ENCODE assay signal across 9 cellular contexts in genomic region chr20:32672315-32672981, GRCh38. TPM values are rescaled to one million over a fixed set of nuclear protein-coding genes. Genes with fewer than 3 reads are reported as not detected.
DNase-seq lines count a peak whose midpoint lies in the region; ATAC-seq, FAIRE-seq and TF ChIP-seq lines count a peak whose summit lies in the region.
"Had no signal": no experiment of that assay in that cellular context is flagged by ENCODE, and none has a peak within 500 bp of the region (broad histone marks: within the 10 kb centered on the region; RNA-seq: fewer than 3 reads in every experiment).

No MANE protein-coding gene starts in this region.

- H3K27me3 ChIP-seq in KMS-11 (ENCODE audit: insufficient read depth, low read depth) (no peaks in the 10 kb centered on the region), astrocyte (ENCODE audit: insufficient read depth, low read length) (no peaks in the 10 kb centered on the region), gastroesophageal sphincter (no peaks in the 10 kb centered on the region)
- H3K27me3 ChIP-seq: ovary had no signal

- no peak overlapping the region for H3K4me3 Mint-ChIP-seq in activated T-cell treated with anti-CD3 and anti-CD28 coated beads, Interleukin-2, amount 50 U/mL, for 24 hours
- no peak overlapping the region for H3K4me3 Mint-ChIP-seq in astrocyte (ENCODE audit: unreplicated experiment)

- no peaks in the 10 kb centered on the region for H3K9me3 Mint-ChIP-seq in activated T-cell treated with anti-CD3 and anti-CD28 coated beads, Interleukin-2, amount 50 U/mL, for 24 hours
- no peaks in the 10 kb centered on the region for H3K9me3 Mint-ChIP-seq in astrocyte (ENCODE audit: unreplicated experiment)

- H3K9me3 ChIP-seq in astrocyte (ENCODE audit: insufficient read depth, low read depth, low read length), result no peaks in the 10 kb centered on the region
- no peaks in the 10 kb centered on the region for H3K9me3 ChIP-seq in gastroesophageal sphincter
- H3K9me3 ChIP-seq: ovary had no signal

- no peak overlapping the region for H3K4me3 ChIP-seq in KMS-11 (IDR thresholded peaks at IDR 0.05; ENCODE audit: insufficient read depth, low read depth, low read length)
- H3K4me3 ChIP-seq in astrocyte (ENCODE audit: insufficient read depth, low read depth, low read length), result no peak overlapping the region
- H3K4me3 ChIP-seq in gastroesophageal sphincter, result no peak overlapping the region
- H3K4me3 ChIP-seq: ovary had no signal

- H2AFZ ChIP-seq in KMS-11 (ENCODE audit: low read depth) (peak overlapping the region; percentile 35), astrocyte (ENCODE audit: low read depth, low read length) (no peak overlapping the region)

- DNase-seq in activated T-cell treated with anti-CD3 and anti-CD28 coated beads, Interleukin-2, amount 50 U/mL, for 24 hours, result no peak
- DNase-seq in activated T-cell treated with anti-CD3 and anti-CD28 coated beads, Interleukin-2, amount 50 U/mL, for 1 hour, result no peak
- DNase-seq in astrocyte (ENCODE audit: low read depth) (no peak), substantia nigra (lab: John Stamatoyannopoulos, UW) (no peak), RCC 7860 (ENCODE audit: low spot score) (no peak)
- no peak for DNase-seq in stimulated activated naive CD4-positive, alpha-beta T cell (lab: John Stamatoyannopoulos, UW)
- DNase-seq: ovary had no signal

- H3K27ac ChIP-seq in KMS-11 (peak overlapping the region; percentile 97), astrocyte (ENCODE audit: low read depth, low read length) (no peak overlapping the region), substantia nigra (ENCODE audit: low read depth, low read length, poor library complexity, severe bottlenecking) (peak overlapping the region; percentile 77), gastroesophageal sphincter (no peak overlapping the region)
- H3K27ac ChIP-seq: ovary had no signal

- no peaks in the 10 kb centered on the region for H3K36me3 ChIP-seq in KMS-11 (ENCODE audit: insufficient read depth)
- H3K36me3 ChIP-seq in astrocyte (ENCODE audit: insufficient read depth, low read length), result no peaks in the 10 kb centered on the region
- H3K36me3 ChIP-seq in gastroesophageal sphincter, result no peaks in the 10 kb centered on the region
- H3K36me3 ChIP-seq: ovary had no signal

- H3K27me3 Mint-ChIP-seq in activated T-cell treated with anti-CD3 and anti-CD28 coated beads, Interleukin-2, amount 50 U/mL, for 24 hours, result no peaks in the 10 kb centered on the region
- H3K27me3 Mint-ChIP-seq in astrocyte (ENCODE audit: low read depth, unreplicated experiment), result peaks cover 9% of the 10 kb centered on the region

- H3K27ac Mint-ChIP-seq in activated T-cell treated with anti-CD3 and anti-CD28 coated beads, Interleukin-2, amount 50 U/mL, for 24 hours, result peak overlapping the region; percentile 70
- H3K27ac Mint-ChIP-seq in astrocyte (ENCODE audit: unreplicated experiment), result peak overlapping the region; percentile 85

- H3K79me2 ChIP-seq in KMS-11 (ENCODE audit: insufficient read depth, low read depth) (no peaks in the 10 kb centered on the region), astrocyte (ENCODE audit: insufficient read depth, low read length) (no peaks in the 10 kb centered on the region)

- no peak for TF ChIP-seq EP300 in gastroesophageal sphincter (IDR thresholded peaks at IDR 0.05)

- H3K9ac ChIP-seq in KMS-11 (peak overlapping the region; percentile 85), astrocyte (ENCODE audit: low read length) (no peak overlapping the region)

- H3K4me1 Mint-ChIP-seq in activated T-cell treated with anti-CD3 and anti-CD28 coated beads, Interleukin-2, amount 50 U/mL, for 24 hours (ENCODE audit: low read depth), result peaks cover 16% of the 10 kb centered on the region
- H3K4me1 Mint-ChIP-seq in astrocyte (ENCODE audit: low read depth, unreplicated experiment), result peaks cover 6% of the 10 kb centered on the region

- H3K4me1 ChIP-seq in KMS-11 (ENCODE audit: low read depth, poor library complexity, severe bottlenecking) (peaks cover 98% of the 10 kb centered on the region), astrocyte (ENCODE audit: insufficient read depth, low read length) (no peaks in the 10 kb centered on the region), gastroesophageal sphincter (no peaks in the 10 kb centered on the region)

- TF ChIP-seq POLR2A in gastroesophageal sphincter (IDR thresholded peaks at IDR 0.05), result no peak

- H3K4me2 ChIP-seq in KMS-11 (peak overlapping the region; percentile 95), astrocyte (ENCODE audit: low read length) (no peak overlapping the region)

- ATAC-seq in gastroesophageal sphincter, result no peak

- H4K20me1 ChIP-seq in KMS-11 (ENCODE audit: insufficient read depth) (no peaks in the 10 kb centered on the region), astrocyte (ENCODE audit: insufficient read depth, low read length) (no peaks in the 10 kb centered on the region)

- no peaks in the 10 kb centered on the region for H3K36me3 Mint-ChIP-seq in activated T-cell treated with anti-CD3 and anti-CD28 coated beads, Interleukin-2, amount 50 U/mL, for 24 hours (ENCODE audit: low read depth)
- H3K36me3 Mint-ChIP-seq in astrocyte (ENCODE audit: low read depth, unreplicated experiment), result no peaks in the 10 kb centered on the region

- TF ChIP-seq CTCF in KMS-11 (conservative IDR thresholded peaks at IDR 0.05; ENCODE audit: low read depth, low read length), result no peak
- TF ChIP-seq CTCF in astrocyte (IDR thresholded peaks at IDR 0.05; ENCODE audit: insufficient read depth, low read depth, low read length), result no peak
- TF ChIP-seq CTCF in gastroesophageal sphincter (IDR thresholded peaks at IDR 0.05), result no peak

- 71 to 89% methylated on average over 1 of the region's 3 CpGs for WGBS in gastroesophageal sphincter (ENCODE audit: low coverage in 1 of 2), 2 donors

- FAIRE-seq in astrocyte (lab: Jason Lieb, UNC) (no peak), RCC 7860 (lab: Jason Lieb, UNC) (no peak)

RNA-seq across cellular contexts. Expression of gene C20orf203, which starts 1.3 kb away (rescaled TPM):
- total RNA-seq in astrocyte (not detected in 2 replicates), gastroesophageal sphincter (under 1 TPM in 1 of 4 donors, not detected in 3; 0.13 TPM)

Comparison
In these comparisons a context has a peak if more than half of its experiments do, and no peak if none do; other contexts are left out.
1. H3K27ac ChIP-seq: peak in KMS-11 (single experiment) and substantia nigra (single experiment); none in astrocyte (single experiment) and gastroesophageal sphincter (0 of 4).